In the genomic region with DNA sequence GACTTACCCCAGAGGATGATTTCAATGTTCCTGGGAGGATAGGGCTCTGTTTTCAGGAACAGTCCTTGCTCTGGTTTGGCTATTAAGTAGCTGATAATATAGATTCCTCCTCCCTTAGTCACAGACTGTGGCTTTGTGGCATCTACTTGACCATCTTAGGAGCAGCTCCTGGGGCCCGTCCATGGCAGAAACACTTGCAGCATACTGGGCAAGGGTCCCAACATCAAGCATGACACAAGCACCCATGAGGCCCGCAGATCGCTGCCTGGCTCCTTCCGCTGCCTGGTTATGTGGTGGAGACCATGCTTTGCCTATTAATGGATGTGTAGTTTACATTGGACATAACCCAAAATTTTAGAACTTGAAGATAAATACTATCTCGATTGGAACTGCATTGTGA, we compare ENCODE assay signal across 21 cellular contexts.
DNase-seq lines count a peak whose midpoint lies in the region; ATAC-seq, FAIRE-seq and TF ChIP-seq lines count a peak whose summit lies in the region.
"Had no signal": no experiment of that assay in that cellular context is flagged by ENCODE, and none has a peak within 500 bp of the region (broad histone marks: within the 10 kb centered on the region; RNA-seq: fewer than 3 reads in every experiment).

No MANE protein-coding gene starts in this region.

- H4K20me1 ChIP-seq in PC-3 (ENCODE audit: low read length), result no peaks in the 10 kb centered on the region
- no peaks in the 10 kb centered on the region for H4K20me1 ChIP-seq in neural progenitor cell (ENCODE audit: low read depth)

- CTCF ChIA-PET in PC-3 (lab: Charles Lee), result no interaction called here

- TF ChIP-seq POLR2A in thyroid gland (IDR thresholded peaks at IDR 0.05), result no peak

- H3K4me1 Mint-ChIP-seq in neural progenitor cell, result peaks cover 3% of the 10 kb centered on the region
- H3K4me1 Mint-ChIP-seq: CD4-positive, CD25-positive, alpha-beta regulatory T cell; CD8-positive, alpha-beta memory T cell had no signal

- no peaks in the 10 kb centered on the region for H3K9me2 ChIP-seq in PC-3 (replicated peaks; ENCODE audit: low read length)

- H3K9me3 ChIP-seq in PC-3 (ENCODE audit: low read length) (no peaks in the 10 kb centered on the region), neural progenitor cell (ENCODE audit: low read depth) (no peaks in the 10 kb centered on the region), thyroid gland (no peaks in the 10 kb centered on the region), ascending aorta (no peaks in the 10 kb centered on the region)

- POLR2A ChIA-PET in PC-3 (lab: Charles Lee; ENCODE audit: unreplicated experiment), result interaction anchor here (0.6 kb wide), 1 partner anchor 1649 kb away, joined by 4 read pairs; no protein-coding TSS in a partner anchor

- H3K4me2 ChIP-seq in PC-3 (ENCODE audit: low read length) (no peak overlapping the region), neural progenitor cell (no peak overlapping the region)

- no peak overlapping the region for H3K9ac ChIP-seq in PC-3 (ENCODE audit: low read length)
- no peak overlapping the region for H3K9ac ChIP-seq in neural progenitor cell

- intact Hi-C loops in PC-3 (cut with micrococcal nuclease) (no loop called here), thyroid gland (cut with DNase I) (no loop called here), ascending aorta (cut with DNase I) (no loop called here)

- no peak overlapping the region for H3K27ac Mint-ChIP-seq in neural progenitor cell
- H3K27ac Mint-ChIP-seq: CD4-positive, CD25-positive, alpha-beta regulatory T cell; CD8-positive, alpha-beta memory T cell; H9 had no signal

- 34 to 48% methylated on average over 5 of the region's 5 CpGs for WGBS in thyroid gland, 2 donors

- TF ChIP-seq CTCF in PC-3 (conservative IDR thresholded peaks at IDR 0.05; ENCODE audit: low read depth, low read length) (no peak), neural progenitor cell (IDR thresholded peaks at IDR 0.05) (no peak), thyroid gland (IDR thresholded peaks at IDR 0.05) (no peak), GM10266 (IDR thresholded peaks at IDR 0.05; ENCODE audit: control insufficient read depth, insufficient read depth, low read depth, missing control alignments) (no peak), ascending aorta (IDR thresholded peaks at IDR 0.05) (no peak)

- H3K9me3 Mint-ChIP-seq in neural progenitor cell, result no peaks in the 10 kb centered on the region
- H3K9me3 Mint-ChIP-seq: CD4-positive, CD25-positive, alpha-beta regulatory T cell had no signal

- H3K27ac ChIP-seq in PC-3 (ENCODE audit: low read length) (no peak overlapping the region), neural progenitor cell (no peak overlapping the region), thyroid gland (no peak overlapping the region), ascending aorta (peak overlapping the region in 1 of 2 donors; percentile 5)

- H2AFZ ChIP-seq in PC-3 (ENCODE audit: low read length) (no peak overlapping the region), neural progenitor cell (replicated peaks) (peak overlapping the region; percentile 6)

- ATAC-seq in PC-3, result no peak
- ATAC-seq: HepG2 had no signal

- H3K27me3 Mint-ChIP-seq in neural progenitor cell (ENCODE audit: insufficient read depth, low read depth), result peaks cover 7% of the 10 kb centered on the region

- no peak overlapping the region for H3K4me3 Mint-ChIP-seq in neural progenitor cell
- H3K4me3 Mint-ChIP-seq: CD4-positive, CD25-positive, alpha-beta regulatory T cell; CD8-positive, alpha-beta memory T cell; H9 had no signal

- no peak for FAIRE-seq in urothelium cell line (lab: Jason Lieb, UNC)
- FAIRE-seq: GM12891, HepG2 had no signal

- no peaks in the 10 kb centered on the region for H3K36me3 Mint-ChIP-seq in neural progenitor cell
- H3K36me3 Mint-ChIP-seq: CD4-positive, CD25-positive, alpha-beta regulatory T cell; CD8-positive, alpha-beta memory T cell had no signal

- H3K36me3 ChIP-seq in PC-3 (ENCODE audit: low read depth, low read length) (no peaks in the 10 kb centered on the region), neural progenitor cell (no peaks in the 10 kb centered on the region), thyroid gland (no peaks in the 10 kb centered on the region), ascending aorta (no peaks in the 10 kb centered on the region)
- H3K36me3 ChIP-seq: BE2C had no signal

- DNase-seq in H4 (ENCODE audit: low spot score) (peak; percentile 35), PC-3 (peak; percentile 25), neural progenitor cell (ENCODE audit: low spot score) (no peak), thyroid gland (peak; percentile 44 to 51), GM10266 (ENCODE audit: extremely low spot score) (no peak), ascending aorta (ENCODE audit: low spot score in 2 of 2) (no peak), HuH-7 (ENCODE audit: low spot score) (no peak), urothelium cell line (ENCODE audit: low spot score) (no peak)
- DNase-seq: ACHN; BE2C; C1 segment of cervical spinal cord; CD4-positive, CD25-positive, alpha-beta regulatory T cell; CD8-positive, alpha-beta memory T cell; COR-L47; DMS 273 treated with DMSO at 0.1 percent for 48 hours; EL; GOT3; H9; KG1 had no signal

- BruUV-seq in PC-3 (replicated peaks; lab: Mats Ljungman, UMichigan), result no TSS peak

- H3K4me3 ChIP-seq in PC-3 (ENCODE audit: low read length) (no peak overlapping the region), neural progenitor cell (no peak overlapping the region), thyroid gland (replicated peaks in 1 of 3) (no peak overlapping the region), ascending aorta (no peak overlapping the region)

- no peaks in the 10 kb centered on the region for H3K4me1 ChIP-seq in PC-3 (ENCODE audit: insufficient read depth, low read length)
- H3K4me1 ChIP-seq in neural progenitor cell, result peaks cover 12% of the 10 kb centered on the region
- H3K4me1 ChIP-seq in thyroid gland, result peaks cover 0 to 3% of the 10 kb centered on the region in 2 donors
- H3K4me1 ChIP-seq in ascending aorta, result peaks cover 0 to 19% of the 10 kb centered on the region in 2 donors
- H3K4me1 ChIP-seq: BE2C had no signal

- H3F3A ChIP-seq in PC-3 (ENCODE audit: low read length, unreplicated experiment), result no peaks in the 10 kb centered on the region
- H3F3A ChIP-seq in neural progenitor cell (ENCODE audit: low read depth), result no peaks in the 10 kb centered on the region

- H3K27me3 ChIP-seq in PC-3 (ENCODE audit: low read length) (peaks cover 49% of the 10 kb centered on the region), neural progenitor cell (no peaks in the 10 kb centered on the region), thyroid gland (no peaks in the 10 kb centered on the region), ascending aorta (no peaks in the 10 kb centered on the region)
- H3K27me3 ChIP-seq: BE2C had no signal

- H3K79me2 ChIP-seq in PC-3 (ENCODE audit: low read length) (no peaks in the 10 kb centered on the region), neural progenitor cell (ENCODE audit: low read depth) (no peaks in the 10 kb centered on the region)

Comparison
In these comparisons a context has a peak if more than half of its experiments do, and no peak if none do; other contexts are left out.
1. DNase-seq: peak in H4 (single experiment), PC-3 (single experiment) and thyroid gland (2 of 2); none in neural progenitor cell (single experiment), GM10266 (single experiment), ascending aorta (0 of 2), HuH-7 (single experiment) and urothelium cell line (single experiment).